ENCODE assay signal across 10 cellular contexts in the genomic region with DNA sequence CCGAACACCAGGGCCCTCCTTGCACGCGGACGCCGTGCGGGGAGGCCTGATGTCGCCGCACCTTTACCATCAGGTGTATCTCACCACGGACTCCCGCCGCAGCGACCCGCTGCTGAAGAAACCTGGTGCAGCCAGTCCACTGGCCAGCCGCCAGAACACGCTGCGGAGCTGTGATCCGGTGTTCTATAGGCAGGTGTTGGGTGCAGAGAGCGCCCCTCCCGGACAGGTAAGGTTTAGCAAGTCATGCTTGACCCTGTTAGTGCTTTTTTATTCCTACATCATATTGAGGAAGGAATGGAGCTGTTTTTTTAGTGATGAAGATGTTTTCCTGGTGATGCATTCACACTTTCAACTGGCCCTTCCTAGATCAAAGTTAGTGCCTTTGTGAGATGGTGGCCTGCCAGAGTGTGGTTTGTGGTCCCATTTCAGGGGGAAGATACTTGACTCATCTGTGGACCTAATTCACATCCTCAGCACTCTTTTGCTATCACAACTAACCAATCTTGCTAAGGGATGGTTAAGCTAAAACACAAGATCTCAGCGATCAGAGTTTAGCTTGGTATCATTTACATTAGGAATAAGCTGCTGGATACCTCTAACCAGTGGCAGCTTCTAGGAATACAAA. TPM values are rescaled to one million over a fixed set of nuclear protein-coding genes. Genes with fewer than 3 reads are reported as not detected.
A peak's percentile ranks its signal among the peaks of the same experiment; 100 is the strongest.
DNase-seq lines count a peak whose midpoint lies in the region; ATAC-seq and TF ChIP-seq lines count a peak whose summit lies in the region.
"Had no signal": no experiment of that assay in that cellular context is flagged by ENCODE, and none has a peak within 500 bp of the region (broad histone marks: within the 10 kb centered on the region; RNA-seq: fewer than 3 reads in every experiment).

No MANE protein-coding gene starts in this region.

- POLR2A ChIA-PET in MCF 10A (lab: Yijun Ruan, JAX), result interaction anchor here (1.0 to 4.2 kb wide), 3 partner anchors 9 to 79 kb away, joined by 3 to 70 read pairs (median 4); no protein-coding TSS in a partner anchor

- TF ChIP-seq POLR2A in lower leg skin (IDR thresholded peaks at IDR 0.05), result no peak

- 20 to 37% methylated on average over 20 of the region's 20 CpGs for WGBS in lower leg skin, 2 donors
- 21% methylated on average over 20 of the region's 20 CpGs for WGBS in urinary bladder

- no peaks in the 10 kb centered on the region for H3K9me3 ChIP-seq in cardiac muscle cell (ENCODE audit: low read depth)

- no peak for ATAC-seq in left cardiac atrium

- no peaks in the 10 kb centered on the region for H3K9me3 Mint-ChIP-seq in MCF 10A (ENCODE audit: unreplicated experiment)
- H3K9me3 Mint-ChIP-seq: dendritic cell treated with granulocyte-macrophage colony-stimulating factor and Interleukin-4, amounts not matched to agents 40 ng/mL and 50 ng/mL, for 4 days had no signal

- no peaks in the 10 kb centered on the region for H3K27me3 Mint-ChIP-seq in MCF 10A (ENCODE audit: insufficient read depth, unreplicated experiment)

- H3K27ac Mint-ChIP-seq in MCF 10A (ENCODE audit: low read depth, unreplicated experiment), result no peak overlapping the region
- H3K27ac Mint-ChIP-seq: dendritic cell treated with granulocyte-macrophage colony-stimulating factor and Interleukin-4, amounts not matched to agents 40 ng/mL and 50 ng/mL, for 4 days had no signal

- no peaks in the 10 kb centered on the region for H3K36me3 ChIP-seq in cardiac muscle cell
- no peaks in the 10 kb centered on the region for H3K36me3 ChIP-seq in urinary bladder (ENCODE audit: insufficient read depth)

- H3K27me3 ChIP-seq in cardiac muscle cell, result no peaks in the 10 kb centered on the region

- H3K4me3 Mint-ChIP-seq in MCF 10A (ENCODE audit: unreplicated experiment), result peak overlapping the region; percentile 94
- H3K4me3 Mint-ChIP-seq: dendritic cell treated with granulocyte-macrophage colony-stimulating factor and Interleukin-4, amounts not matched to agents 40 ng/mL and 50 ng/mL, for 4 days had no signal

- H3K4me1 ChIP-seq in cardiac muscle cell (ENCODE audit: low read depth) (no peaks in the 10 kb centered on the region), urinary bladder (ENCODE audit: insufficient read depth) (no peaks in the 10 kb centered on the region)

- H3K4me1 Mint-ChIP-seq in MCF 10A (ENCODE audit: insufficient read depth, unreplicated experiment), result peaks cover 23% of the 10 kb centered on the region

- CTCF ChIA-PET in MCF 10A (lab: Yijun Ruan, JAX), result interaction anchor here (0.6 to 4.6 kb wide), 14 partner anchors 15 to 91 kb away, joined by 3 to 42 read pairs (median 4); partner anchors contain the start of gene PCDHGA10

- TF ChIP-seq CTCF in cardiac muscle cell (IDR thresholded peaks at IDR 0.05; ENCODE audit: low read depth, low read length), result peak; percentile 34
- peak; percentile 29 for TF ChIP-seq CTCF in MCF 10A (IDR thresholded peaks at IDR 0.05; ENCODE audit: unreplicated experiment)
- no peak for TF ChIP-seq CTCF in lower leg skin (IDR thresholded peaks at IDR 0.05)

- peaks cover 31% of the 10 kb centered on the region for H3K36me3 Mint-ChIP-seq in MCF 10A (ENCODE audit: insufficient read depth, unreplicated experiment)

- no peak overlapping the region for H3K27ac ChIP-seq in cardiac muscle cell
- H3K27ac ChIP-seq in urinary bladder (ENCODE audit: low read depth), result no peak overlapping the region

- no peak for DNase-seq in cardiac muscle cell (ENCODE audit: low read depth in 1 of 2, low spot score in 1 of 2)
- no peak for DNase-seq in left cardiac atrium
- DNase-seq in MCF 10A (ENCODE audit: unreplicated experiment), result no peak
- peak; percentile 50 to 90 for DNase-seq in lower leg skin (ENCODE audit: low spot score in 2 of 2)
- DNase-seq in HuH-7.5 (ENCODE audit: low spot score), result no peak
- DNase-seq in stimulated activated CD4-positive, alpha-beta T cell treated with anti-CD3 and anti-CD28 coated beads, Interleukin-1b, Interleukin-23, amount 100 ng/mL, for 48 hours, result no peak
- DNase-seq in activated CD4-positive, alpha-beta T cell treated with anti-CD3 and anti-CD28 coated beads, Interleukin-2, amount 50 U/mL, for 4 hours, result no peak

- H3K4me3 ChIP-seq in cardiac muscle cell (no peak overlapping the region), lower leg skin (ENCODE audit: low read depth, poor library complexity, severe bottlenecking) (no peak overlapping the region), urinary bladder (ENCODE audit: low read depth, low read length) (peak overlapping the region; percentile 20)

- intact Hi-C loops in left cardiac atrium (cut with DNase I), result loop anchor here in 1 of 2 donors (5.0 kb wide), 1 partner anchor 44 kb away; no protein-coding TSS in a partner anchor
- intact Hi-C loops in MCF 10A (cut with micrococcal nuclease), result no loop called here
- intact Hi-C loops in lower leg skin (cut with DNase I; ENCODE audit: low total_unique reads), result loop anchor here (5.0 kb wide), 1 partner anchor 44 kb away; no protein-coding TSS in a partner anchor

- BruUV-seq in MCF 10A (replicated peaks; lab: Mats Ljungman, UMichigan), result no TSS peak

RNA-seq across cellular contexts. Expression of gene PCDHGC3, which starts 2.7 kb away (rescaled TPM):
- total RNA-seq in cardiac muscle cell (23.6 and 29.9 TPM in 2 replicates), left cardiac atrium (10 to 100 TPM; 33.7 to 39.1 TPM), MCF 10A (2022) (17.3 and 31.7 TPM in 2 replicates), lower leg skin (10 to 100 TPM; 45.5 to 80.8 (median 49.7) TPM), urinary bladder (62.8 TPM)
- polyA plus RNA-seq in cardiac muscle cell (23.0 and 29.8 TPM in 2 replicates), urinary bladder (101 TPM)

RNA-seq across cellular contexts. Expression of gene PCDHGC4, which starts 6.4 kb away (rescaled TPM):
- total RNA-seq in cardiac muscle cell (1.1 and 7.9 TPM in 2 replicates), left cardiac atrium (1 to 10 TPM; 1.4 to 1.7 TPM), MCF 10A (2022) (0.40 and 1.7 TPM in 2 replicates), lower leg skin (10 to 100 TPM in 1 of 4 donors, 1 to 10 TPM in 3; 1.2 to 34.5 (median 2.2) TPM), urinary bladder (6.8 TPM)
- polyA plus RNA-seq in cardiac muscle cell (0.84 and 2.9 TPM in 2 replicates), urinary bladder (0.23 TPM)

RNA-seq across cellular contexts. Expression of gene PCDHGC5, which starts 10.4 kb away (rescaled TPM):
- total RNA-seq in cardiac muscle cell, result 0.74 and 2.2 TPM in 2 replicates
- not detected in 2 replicates for polyA plus RNA-seq in cardiac muscle cell
- 1 to 10 TPM in 1 of 2 donors, under 1 TPM in 1; 0.97 to 1.7 TPM for total RNA-seq in left cardiac atrium
- 0.61 and 0.69 TPM in 2 replicates for total RNA-seq in MCF 10A (2022)
- total RNA-seq in lower leg skin, result 1 to 10 TPM; 1.1 to 1.7 (median 1.7) TPM
- 3.7 TPM for total RNA-seq in urinary bladder
- 0.29 TPM for polyA plus RNA-seq in urinary bladder
- total RNA-seq: T-helper 2 cell treated with Interferon-gamma antibody and Interleukin-4, amounts not matched to agents 100 ng/mL and 5 ng/mL, for 36 hours had no signal

RNA-seq across cellular contexts. Expression of gene PCDHGA12, which starts 48.1 kb away (rescaled TPM):
- total RNA-seq in cardiac muscle cell, result 1.7 and 6.1 TPM in 2 replicates
- 0.45 and 0.52 TPM in 2 replicates for polyA plus RNA-seq in cardiac muscle cell
- total RNA-seq in left cardiac atrium, result 1 to 10 TPM; 4.5 to 6.5 TPM
- total RNA-seq in MCF 10A (2022), result 0.79 and 0.91 TPM in 2 replicates
- total RNA-seq in lower leg skin, result 1 to 10 TPM; 3.4 to 9.1 (median 6.3) TPM
- 7.8 TPM for total RNA-seq in urinary bladder
- 2.9 TPM for polyA plus RNA-seq in urinary bladder

RNA-seq across cellular contexts. Expression of gene PCDHGA11, which starts 57.6 kb away (rescaled TPM):
- total RNA-seq in cardiac muscle cell (3.6 and 5.0 TPM in 2 replicates), left cardiac atrium (1 to 10 TPM; 3.2 to 3.5 TPM), MCF 10A (2022) (0.30 and 0.76 TPM in 2 replicates), lower leg skin (1 to 10 TPM; 3.2 to 6.9 (median 3.7) TPM), urinary bladder (12.5 TPM)
- polyA plus RNA-seq in cardiac muscle cell (0.64 and 1.7 TPM in 2 replicates), urinary bladder (1.9 TPM)

Comparison
In these comparisons a context has a peak if more than half of its experiments do, and no peak if none do; other contexts are left out.
1. DNase-seq: peak in lower leg skin (2 of 2); none in cardiac muscle cell (0 of 2), left cardiac atrium (single experiment), MCF 10A (single experiment), HuH-7.5 (single experiment), stimulated activated CD4-positive, alpha-beta T cell treated with anti-CD3 and anti-CD28 coated beads, Interleukin-1b, Interleukin-23, amount 100 ng/mL, for 48 hours (single experiment) and activated CD4-positive, alpha-beta T cell treated with anti-CD3 and anti-CD28 coated beads, Interleukin-2, amount 50 U/mL, for 4 hours (0 of 2).
2. CTCF ChIP-seq: peak in cardiac muscle cell (single experiment) and MCF 10A (single experiment); none in lower leg skin (0 of 3).